ENCODE assay signal across 17 cellular contexts in the genomic region with DNA sequence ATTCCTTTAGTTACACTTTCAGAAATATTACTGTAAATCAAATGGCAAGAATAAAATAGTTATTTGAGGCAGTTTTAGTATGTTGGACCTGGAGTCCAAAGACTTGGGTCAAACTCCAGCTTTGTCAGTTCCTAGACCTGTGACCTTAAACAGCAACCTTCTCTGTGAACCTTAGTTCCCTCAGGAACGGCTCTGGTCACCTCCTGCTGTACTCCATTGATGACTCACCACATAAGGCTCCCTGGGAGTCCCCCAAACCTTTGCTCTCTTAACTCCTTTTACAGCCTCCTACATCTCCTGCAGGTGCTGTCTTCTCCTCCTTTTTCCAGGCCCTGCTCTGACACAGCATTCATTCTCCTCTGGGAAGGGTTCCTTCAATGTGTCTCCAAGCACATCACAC. TPM values are rescaled to one million over a fixed set of nuclear protein-coding genes. Genes with fewer than 3 reads are reported as not detected.
DNase-seq lines count a peak whose midpoint lies in the region; ATAC-seq and TF ChIP-seq lines count a peak whose summit lies in the region.
"Had no signal": no experiment of that assay in that cellular context is flagged by ENCODE, and none has a peak within 500 bp of the region (broad histone marks: within the 10 kb centered on the region; RNA-seq: fewer than 3 reads in every experiment).

No MANE protein-coding gene starts in this region.

- no peaks in the 10 kb centered on the region for H3K27me3 ChIP-seq in GM23248 (replicated peaks; ENCODE audit: insufficient read depth)
- no peaks in the 10 kb centered on the region for H3K27me3 ChIP-seq in RWPE2 (ENCODE audit: insufficient read depth, poor library complexity, severe bottlenecking)
- no peaks in the 10 kb centered on the region for H3K27me3 ChIP-seq in hepatocyte
- no peaks in the 10 kb centered on the region for H3K27me3 ChIP-seq in H7 (ENCODE audit: control insufficient read depth, insufficient read depth, low read length)
- H3K27me3 ChIP-seq: left lung had no signal

- H3K9me3 ChIP-seq in GM23248 (ENCODE audit: low read depth): no peaks in the 10 kb centered on the region
- H3K9me3 ChIP-seq in RWPE2 (ENCODE audit: severe bottlenecking): no peaks in the 10 kb centered on the region
- H3K9me3 ChIP-seq in hepatocyte (ENCODE audit: low read depth): no peaks in the 10 kb centered on the region
- H3K9me3 ChIP-seq: left lung, thoracic aorta had no signal

- peak overlapping the region; percentile 40 for H3K27ac Mint-ChIP-seq in progenitor cell of endocrine pancreas

- H3K36me3 Mint-ChIP-seq in progenitor cell of endocrine pancreas (ENCODE audit: insufficient read depth): peaks cover 2% of the 10 kb centered on the region

- WGBS in GM23248 (ENCODE audit: low coverage in 1 of 2, low lambda C conversion rate in 2 of 2, missing lambda C conversion rate in 2 of 2), 2 experiments: 0 to 19% methylated on average over 1 of the region's 1 CpG
- 29% methylated on average over 1 of the region's 1 CpG for WGBS in hepatocyte (ENCODE audit: low lambda C conversion rate, missing lambda C conversion rate)

- no peaks in the 10 kb centered on the region for H3K9me3 Mint-ChIP-seq in progenitor cell of endocrine pancreas (ENCODE audit: low read depth)

- peaks cover 49% of the 10 kb centered on the region for H3K4me1 ChIP-seq in GM23248 (ENCODE audit: insufficient read depth)
- H3K4me1 ChIP-seq in RWPE2 (ENCODE audit: insufficient read depth, poor library complexity, severe bottlenecking): peaks cover 28% of the 10 kb centered on the region
- peaks cover 51% of the 10 kb centered on the region for H3K4me1 ChIP-seq in hepatocyte (ENCODE audit: insufficient read depth)

- H3K27me3 Mint-ChIP-seq in progenitor cell of endocrine pancreas: no peaks in the 10 kb centered on the region

- DNase-seq in GM23248: peak; percentile 52
- DNase-seq in RWPE2 (ENCODE audit: low spot score): no peak
- peak; percentile 61 for DNase-seq in hepatocyte (ENCODE audit: low spot score)
- DNase-seq in progenitor cell of endocrine pancreas (ENCODE audit: low spot score, unreplicated experiment): no peak
- no peak for DNase-seq in activated gamma-delta T cell (lab: John Stamatoyannopoulos, UW)
- no peak for DNase-seq in stimulated activated CD4-positive, alpha-beta T cell treated with anti-CD3 and anti-CD28 coated beads, Interleukin-4, amount 100 ng/mL, for 24 hours
- no peak for DNase-seq in H7
- DNase-seq in UCSD-AML1 (lab: John Stamatoyannopoulos, UW; ENCODE audit: unreplicated experiment): no peak
- DNase-seq: activated CD8-positive, alpha-beta memory T cell treated with anti-CD3 and anti-CD28 coated beads for 24 hours; activated naive CD4-positive, alpha-beta T cell treated with anti-CD3 and anti-CD28 coated beads, Interleukin-2, amount 50 U/mL, for 16 hours; head of caudate nucleus; KG1; left lung; NCI-H1694; NCI-H524 had no signal

- H3K36me3 ChIP-seq in GM23248 (ENCODE audit: low read depth) (no peaks in the 10 kb centered on the region), RWPE2 (ENCODE audit: low read depth) (peaks cover 13% of the 10 kb centered on the region), hepatocyte (replicated peaks; ENCODE audit: insufficient read depth, low read depth) (no peaks in the 10 kb centered on the region), H7 (replicated peaks; ENCODE audit: control insufficient read depth, insufficient read depth, low read length) (no peaks in the 10 kb centered on the region; the same call in 1 of the 2 replicates)
- H3K36me3 ChIP-seq: thoracic aorta had no signal

- H2AFZ ChIP-seq in GM23248 (no peak overlapping the region), hepatocyte (no peak overlapping the region)

- no peak for TF ChIP-seq CTCF in RWPE2 (IDR thresholded peaks at IDR 0.05; ENCODE audit: poor library complexity, severe bottlenecking)
- TF ChIP-seq CTCF in hepatocyte (IDR thresholded peaks at IDR 0.05; ENCODE audit: poor library complexity): no peak
- no peak for TF ChIP-seq CTCF in progenitor cell of endocrine pancreas (IDR thresholded peaks at IDR 0.05; ENCODE audit: unreplicated experiment)

- H3K27ac ChIP-seq in GM23248 (peak overlapping the region; percentile 97), RWPE2 (ENCODE audit: poor library complexity, severe bottlenecking) (peak overlapping the region; percentile 95), hepatocyte (peak overlapping the region; percentile 80)
- H3K27ac ChIP-seq: RWPE1 had no signal

- no peaks in the 10 kb centered on the region for H4K20me1 ChIP-seq in GM23248 (ENCODE audit: insufficient read depth)
- no peaks in the 10 kb centered on the region for H4K20me1 ChIP-seq in hepatocyte (ENCODE audit: insufficient read depth, poor library complexity, severe bottlenecking)

- no peaks in the 10 kb centered on the region for H3K79me2 ChIP-seq in GM23248 (ENCODE audit: insufficient read depth)
- peaks cover 9% of the 10 kb centered on the region for H3K79me2 ChIP-seq in hepatocyte

- peaks cover 3% of the 10 kb centered on the region for H3K4me1 Mint-ChIP-seq in progenitor cell of endocrine pancreas (ENCODE audit: low read depth)

- no peak for ATAC-seq in RWPE2 (ENCODE audit: low read depth)
- ATAC-seq: left lung had no signal

- peaks cover 39% of the 10 kb centered on the region for H3F3A ChIP-seq in GM23248 (ENCODE audit: insufficient read depth)

- H3K4me3 Mint-ChIP-seq in progenitor cell of endocrine pancreas (ENCODE audit: low read depth): no peak overlapping the region

- H3K4me3 ChIP-seq in GM23248 (no peak overlapping the region), RWPE2 (ENCODE audit: severe bottlenecking) (no peak overlapping the region), hepatocyte (no peak overlapping the region), H7 (ENCODE audit: insufficient read depth, low read depth, low read length) (no peak overlapping the region)
- H3K4me3 ChIP-seq: left lung, thoracic aorta had no signal

- H3K4me2 ChIP-seq in GM23248 (ENCODE audit: unreplicated experiment) (peak overlapping the region; percentile 29), hepatocyte (peak overlapping the region; percentile 30)

- in situ Hi-C loops in GM23248 (cut with MboI): no loop called here

- H3K9me2 ChIP-seq in GM23248 (ENCODE audit: insufficient read depth) (no peaks in the 10 kb centered on the region), hepatocyte (replicated peaks; ENCODE audit: insufficient read depth) (no peaks in the 10 kb centered on the region)

- no peak overlapping the region; the same call in 1 of the 2 replicates for H3K9ac ChIP-seq in GM23248

RNA-seq across cellular contexts. Expression of gene LIMK2, which starts 29.1 kb away (rescaled TPM):
- 19.3 and 19.5 TPM in 2 replicates for total RNA-seq in GM23248 (2014; rRNA removed; shearing (Covaris generic))
- polyA plus RNA-seq in GM23248 (2016; fragmentation: Nextera tagmentation; extraction: Ambion mirVana) (10.7 and 11.1 TPM in 2 replicates), hepatocyte (49.9 and 52.6 TPM in 2 replicates)
- total RNA-seq in hepatocyte (33.0 and 45.9 TPM in 2 replicates), progenitor cell of endocrine pancreas (41.9 and 44.7 TPM in 2 replicates)
- 22.4 and 24.2 TPM in 2 replicates for total RNA-seq in H7 (2014; rRNA removed; shearing (Covaris generic))

RNA-seq across cellular contexts. Expression of gene PIK3IP1, which starts 51.1 kb away (rescaled TPM):
- total RNA-seq in GM23248 (2014; rRNA removed; shearing (Covaris generic)): 8.3 and 16.1 TPM in 2 replicates
- polyA plus RNA-seq in GM23248 (2016; fragmentation: Nextera tagmentation; extraction: Ambion mirVana) (10.0 and 11.1 TPM in 2 replicates), hepatocyte (19.5 and 22.4 TPM in 2 replicates)
- total RNA-seq in hepatocyte (17.9 and 22.2 TPM in 2 replicates), progenitor cell of endocrine pancreas (6.2 and 7.6 TPM in 2 replicates)
- 0.76 and 3.9 TPM in 2 replicates for total RNA-seq in H7 (2014; rRNA removed; shearing (Covaris generic))

Comparison
In these comparisons a context has a peak if more than half of its experiments do, and no peak if none do; other contexts are left out.
1. DNase-seq: peak in GM23248 (single experiment) and hepatocyte (single experiment); none in RWPE2 (single experiment), progenitor cell of endocrine pancreas (single experiment), activated gamma-delta T cell (single experiment), stimulated activated CD4-positive, alpha-beta T cell treated with anti-CD3 and anti-CD28 coated beads, Interleukin-4, amount 100 ng/mL, for 24 hours (single experiment), H7 (single experiment) and UCSD-AML1 (single experiment).
2. Peak in every context shown above with its lines, with median percentiles within 50 percentile points of each other: H3K27ac ChIP-seq.